ENCODE assay signal across 1 cellular context in the genomic region with DNA sequence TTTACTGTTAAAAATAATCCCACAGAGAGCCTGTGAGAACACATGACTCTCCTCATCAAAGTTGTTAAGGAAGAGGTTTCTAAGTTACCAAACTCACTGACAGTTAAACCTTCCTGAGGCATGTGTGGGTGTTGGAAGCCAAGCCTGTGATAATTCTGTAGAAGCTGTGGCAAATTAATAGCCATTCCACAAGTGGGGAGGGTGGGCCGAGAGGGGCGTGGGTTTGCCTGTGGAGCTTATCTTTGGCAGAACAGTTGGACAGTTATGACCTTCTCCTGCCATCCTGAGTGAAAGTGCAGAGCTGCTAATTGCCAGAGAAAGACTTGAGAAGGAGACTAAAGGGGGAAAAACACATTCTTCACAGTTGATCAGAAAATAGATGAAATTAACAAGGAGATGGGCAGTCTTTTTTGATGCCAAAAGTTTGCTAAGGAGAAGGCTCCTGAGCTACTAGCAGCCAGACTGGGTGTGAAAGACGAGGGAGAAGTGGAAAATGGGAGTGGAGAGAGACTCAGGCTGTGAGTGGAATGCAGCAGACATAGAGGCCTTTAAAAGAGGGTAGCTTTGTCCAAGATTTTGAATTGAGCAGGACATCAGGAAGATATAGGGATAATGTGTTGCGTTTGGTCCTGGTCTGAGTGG.
A peak's percentile ranks its signal among the peaks of the same experiment; 100 is the strongest.
TF ChIP-seq lines count a peak whose summit lies in the region.

No MANE protein-coding gene starts in this region.

TF ChIP-seq in K562, 482 proteins besides CTCF, POLR2A, EP300 and RAD21 (continued from another document and continues in another):
- TF ChIP-seq ZNF318 (IDR thresholded peaks at IDR 0.05; ENCODE audit: borderline replicate concordance in 1 of 2, low read depth in 1 of 2), result no peak
- peak; percentile 75 for TF ChIP-seq LEF1 (IDR thresholded peaks at IDR 0.05)
- TF ChIP-seq PHF8 (IDR thresholded peaks at IDR 0.05; ENCODE audit: borderline replicate concordance, low read length), result no peak
- TF ChIP-seq ZNF282 (CRISPR knock-in tag; IDR thresholded peaks at IDR 0.05), result no peak
- no peak for TF ChIP-seq BDP1 (IDR thresholded peaks at IDR 0.05; ENCODE audit: insufficient read depth, insufficient read length)
- TF ChIP-seq, protein P1, sequence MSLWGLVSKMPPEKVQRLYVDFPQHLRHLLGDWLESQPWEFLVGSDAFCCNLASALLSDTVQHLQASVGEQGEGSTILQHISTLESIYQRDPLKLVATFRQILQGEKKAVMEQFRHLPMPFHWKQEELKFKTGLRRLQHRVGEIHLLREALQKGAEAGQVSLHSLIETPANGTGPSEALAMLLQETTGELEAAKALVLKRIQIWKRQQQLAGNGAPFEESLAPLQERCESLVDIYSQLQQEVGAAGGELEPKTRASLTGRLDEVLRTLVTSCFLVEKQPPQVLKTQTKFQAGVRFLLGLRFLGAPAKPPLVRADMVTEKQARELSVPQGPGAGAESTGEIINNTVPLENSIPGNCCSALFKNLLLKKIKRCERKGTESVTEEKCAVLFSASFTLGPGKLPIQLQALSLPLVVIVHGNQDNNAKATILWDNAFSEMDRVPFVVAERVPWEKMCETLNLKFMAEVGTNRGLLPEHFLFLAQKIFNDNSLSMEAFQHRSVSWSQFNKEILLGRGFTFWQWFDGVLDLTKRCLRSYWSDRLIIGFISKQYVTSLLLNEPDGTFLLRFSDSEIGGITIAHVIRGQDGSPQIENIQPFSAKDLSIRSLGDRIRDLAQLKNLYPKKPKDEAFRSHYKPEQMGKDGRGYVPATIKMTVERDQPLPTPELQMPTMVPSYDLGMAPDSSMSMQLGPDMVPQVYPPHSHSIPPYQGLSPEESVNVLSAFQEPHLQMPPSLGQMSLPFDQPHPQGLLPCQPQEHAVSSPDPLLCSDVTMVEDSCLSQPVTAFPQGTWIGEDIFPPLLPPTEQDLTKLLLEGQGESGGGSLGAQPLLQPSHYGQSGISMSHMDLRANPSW (CRISPR knock-in tag; IDR thresholded peaks at IDR 0.05), result peak; percentile 31; the same call in 1 of the 2 replicates
- no peak for TF ChIP-seq CBX8 (IDR thresholded peaks at IDR 0.05; ENCODE audit: borderline replicate concordance, extremely low read depth, low read depth, low read length, poor library complexity, severe bottlenecking)
- no peak for TF ChIP-seq GTF2A2 (tag; IDR thresholded peaks at IDR 0.05)
- TF ChIP-seq, protein P2, sequence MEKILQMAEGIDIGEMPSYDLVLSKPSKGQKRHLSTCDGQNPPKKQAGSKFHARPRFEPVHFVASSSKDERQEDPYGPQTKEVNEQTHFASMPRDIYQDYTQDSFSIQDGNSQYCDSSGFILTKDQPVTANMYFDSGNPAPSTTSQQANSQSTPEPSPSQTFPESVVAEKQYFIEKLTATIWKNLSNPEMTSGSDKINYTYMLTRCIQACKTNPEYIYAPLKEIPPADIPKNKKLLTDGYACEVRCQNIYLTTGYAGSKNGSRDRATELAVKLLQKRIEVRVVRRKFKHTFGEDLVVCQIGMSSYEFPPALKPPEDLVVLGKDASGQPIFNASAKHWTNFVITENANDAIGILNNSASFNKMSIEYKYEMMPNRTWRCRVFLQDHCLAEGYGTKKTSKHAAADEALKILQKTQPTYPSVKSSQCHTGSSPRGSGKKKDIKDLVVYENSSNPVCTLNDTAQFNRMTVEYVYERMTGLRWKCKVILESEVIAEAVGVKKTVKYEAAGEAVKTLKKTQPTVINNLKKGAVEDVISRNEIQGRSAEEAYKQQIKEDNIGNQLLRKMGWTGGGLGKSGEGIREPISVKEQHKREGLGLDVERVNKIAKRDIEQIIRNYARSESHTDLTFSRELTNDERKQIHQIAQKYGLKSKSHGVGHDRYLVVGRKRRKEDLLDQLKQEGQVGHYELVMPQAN (IDR thresholded peaks at IDR 0.05; ENCODE audit: borderline replicate concordance), result no peak
- TF ChIP-seq ZNF668 (CRISPR knock-in tag; IDR thresholded peaks at IDR 0.05), result no peak
- no peak for TF ChIP-seq FOXP1 (CRISPR knock-in tag; IDR thresholded peaks at IDR 0.05)
- TF ChIP-seq CHD4 (IDR thresholded peaks at IDR 0.05; ENCODE audit: insufficient read depth, insufficient replicate concordance, low read depth, low read length, poor library complexity, severe bottlenecking), result no peak
- peak; percentile 91 for TF ChIP-seq RNF2 (IDR thresholded peaks at IDR 0.05)
- TF ChIP-seq, protein P3, sequence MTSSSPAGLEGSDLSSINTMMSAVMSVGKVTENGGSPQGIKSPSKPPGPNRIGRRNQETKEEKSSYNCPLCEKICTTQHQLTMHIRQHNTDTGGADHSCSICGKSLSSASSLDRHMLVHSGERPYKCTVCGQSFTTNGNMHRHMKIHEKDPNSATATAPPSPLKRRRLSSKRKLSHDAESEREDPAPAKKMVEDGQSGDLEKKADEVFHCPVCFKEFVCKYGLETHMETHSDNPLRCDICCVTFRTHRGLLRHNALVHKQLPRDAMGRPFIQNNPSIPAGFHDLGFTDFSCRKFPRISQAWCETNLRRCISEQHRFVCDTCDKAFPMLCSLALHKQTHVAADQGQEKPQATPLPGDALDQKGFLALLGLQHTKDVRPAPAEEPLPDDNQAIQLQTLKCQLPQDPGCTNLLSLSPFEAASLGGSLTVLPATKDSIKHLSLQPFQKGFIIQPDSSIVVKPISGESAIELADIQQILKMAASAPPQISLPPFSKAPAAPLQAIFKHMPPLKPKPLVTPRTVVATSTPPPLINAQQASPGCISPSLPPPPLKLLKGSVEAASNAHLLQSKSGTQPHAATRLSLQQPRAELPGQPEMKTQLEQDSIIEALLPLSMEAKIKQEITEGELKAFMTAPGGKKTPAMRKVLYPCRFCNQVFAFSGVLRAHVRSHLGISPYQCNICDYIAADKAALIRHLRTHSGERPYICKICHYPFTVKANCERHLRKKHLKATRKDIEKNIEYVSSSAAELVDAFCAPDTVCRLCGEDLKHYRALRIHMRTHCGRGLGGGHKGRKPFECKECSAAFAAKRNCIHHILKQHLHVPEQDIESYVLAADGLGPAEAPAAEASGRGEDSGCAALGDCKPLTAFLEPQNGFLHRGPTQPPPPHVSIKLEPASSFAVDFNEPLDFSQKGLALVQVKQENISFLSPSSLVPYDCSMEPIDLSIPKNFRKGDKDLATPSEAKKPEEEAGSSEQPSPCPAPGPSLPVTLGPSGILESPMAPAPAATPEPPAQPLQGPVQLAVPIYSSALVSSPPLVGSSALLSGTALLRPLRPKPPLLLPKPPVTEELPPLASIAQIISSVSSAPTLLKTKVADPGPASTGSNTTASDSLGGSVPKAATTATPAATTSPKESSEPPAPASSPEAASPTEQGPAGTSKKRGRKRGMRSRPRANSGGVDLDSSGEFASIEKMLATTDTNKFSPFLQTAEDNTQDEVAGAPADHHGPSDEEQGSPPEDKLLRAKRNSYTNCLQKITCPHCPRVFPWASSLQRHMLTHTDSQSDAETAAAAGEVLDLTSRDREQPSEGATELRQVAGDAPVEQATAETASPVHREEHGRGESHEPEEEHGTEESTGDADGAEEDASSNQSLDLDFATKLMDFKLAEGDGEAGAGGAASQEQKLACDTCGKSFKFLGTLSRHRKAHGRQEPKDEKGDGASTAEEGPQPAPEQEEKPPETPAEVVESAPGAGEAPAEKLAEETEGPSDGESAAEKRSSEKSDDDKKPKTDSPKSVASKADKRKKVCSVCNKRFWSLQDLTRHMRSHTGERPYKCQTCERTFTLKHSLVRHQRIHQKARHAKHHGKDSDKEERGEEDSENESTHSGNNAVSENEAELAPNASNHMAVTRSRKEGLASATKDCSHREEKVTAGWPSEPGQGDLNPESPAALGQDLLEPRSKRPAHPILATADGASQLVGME (CRISPR knock-in tag; IDR thresholded peaks at IDR 0.05), result no peak
- peak; percentile 85 for TF ChIP-seq POLR2AphosphoS5 (IDR thresholded peaks at IDR 0.05; ENCODE audit: control insufficient read depth, insufficient read depth, low read depth, low read length)
- no peak for TF ChIP-seq ZNF134 (CRISPR knock-in tag; conservative IDR thresholded peaks at IDR 0.05)
- TF ChIP-seq SNRNP70 (optimal IDR thresholded peaks at IDR 0.05; ENCODE audit: low read depth, low read length), result no peak
- TF ChIP-seq GMEB1 (CRISPR knock-in tag; IDR thresholded peaks at IDR 0.05), result 0 out of 2 replicates have a peak, but pooled peaks have one; percentile 8
- no peak for TF ChIP-seq ZNF696 (CRISPR knock-in tag; conservative IDR thresholded peaks at IDR 0.05)
- TF ChIP-seq ARID1B (IDR thresholded peaks at IDR 0.05), result peak; percentile 91
- TF ChIP-seq NFIX (CRISPR knock-in tag; IDR thresholded peaks at IDR 0.05; ENCODE audit: low read depth), result no peak
- peak; percentile 68; the same call in 1 of the 2 replicates for TF ChIP-seq GATAD2B (IDR thresholded peaks at IDR 0.05; ENCODE audit: borderline replicate concordance)
- TF ChIP-seq NR1H2 (CRISPR knock-in tag; IDR thresholded peaks at IDR 0.05), result no peak
- TF ChIP-seq ADNP (tag; IDR thresholded peaks at IDR 0.05), result no peak
- TF ChIP-seq MEF2D (tag; conservative IDR thresholded peaks at IDR 0.05; ENCODE audit: low read depth), result no peak
- no peak for TF ChIP-seq ZNF507 (tag; conservative IDR thresholded peaks at IDR 0.05)
- TF ChIP-seq CCNT2 (IDR thresholded peaks at IDR 0.05; ENCODE audit: borderline replicate concordance, extremely low read depth, insufficient read length, low read depth, low read length), result peak; percentile 23
- TF ChIP-seq ZNF263 (CRISPR knock-in tag; IDR thresholded peaks at IDR 0.05; ENCODE audit: borderline replicate concordance), result no peak
- TF ChIP-seq ZNF431 (CRISPR knock-in tag; IDR thresholded peaks at IDR 0.05), result no peak
- TF ChIP-seq CHAMP1 (IDR thresholded peaks at IDR 0.05), result no peak
- no peak for TF ChIP-seq ATF7 (IDR thresholded peaks at IDR 0.05)
- no peak for TF ChIP-seq CC2D1A (IDR thresholded peaks at IDR 0.05)
- TF ChIP-seq BCOR (IDR thresholded peaks at IDR 0.05), result no peak
